ENCODE assay signal across 17 cellular contexts in genomic region chr10:86632951-86633350, GRCh38. TPM values are rescaled to one million over a fixed set of nuclear protein-coding genes. Genes with fewer than 3 reads are reported as not detected.
DNase-seq lines count a peak whose midpoint lies in the region; ATAC-seq, FAIRE-seq and TF ChIP-seq lines count a peak whose summit lies in the region.
"Had no signal": no experiment of that assay in that cellular context is flagged by ENCODE, and none has a peak within 500 bp of the region (broad histone marks: within the 10 kb centered on the region; RNA-seq: fewer than 3 reads in every experiment).

No MANE protein-coding gene starts in this region.

- no peak overlapping the region for H2BK15ac ChIP-seq in H1 (ENCODE audit: low read length)

- H2BK120ac ChIP-seq in H1 (replicated peaks; ENCODE audit: low read depth, low read length), result no peak overlapping the region

- POLR2A ChIA-PET in A549 (lab: Yijun Ruan, JAX) (no interaction called here), HEK293 (lab: Yijun Ruan, JAX) (no interaction called here), H1 (lab: Charles Lee; ENCODE audit: partially characterized antibody) (interaction anchor here (0.6 kb wide), 1 partner anchor 9 kb away, joined by 3 read pairs; no protein-coding TSS in a partner anchor)

- TF ChIP-seq CTCF in A549 (IDR thresholded peaks at IDR 0.05), result no peak
- TF ChIP-seq CTCF in HEK293 (tag by site-specific recombination; IDR thresholded peaks at IDR 0.05), result no peak
- no peak for TF ChIP-seq CTCF in H1 (IDR thresholded peaks at IDR 0.05; ENCODE audit: control extremely low read depth in 1 of 3, insufficient read depth in 1 of 3, low read depth in 1 of 3, low read length in 3 of 3)
- TF ChIP-seq CTCF in mucosa of descending colon (IDR thresholded peaks at IDR 0.05), result no peak

- WGBS in A549 (ENCODE audit: missing lambda C conversion rate), result 54% methylated on average over 5 of the region's 5 CpGs
- 70% methylated on average over 5 of the region's 5 CpGs; no CpG with 5 or more reads in 1 of the 2 experiments for WGBS in H1 (ENCODE audit: extremely low coverage in 1 of 2, insufficient coverage in 1 of 2, insufficient read length in 1 of 2, insufficient replicate concordance in 2 of 2, low coverage in 1 of 2, low lambda C conversion rate in 2 of 2, missing lambda C conversion rate in 1 of 2), 2 experiments

- H3K4me3 ChIP-seq in A549 (no peak overlapping the region), HEK293 (ENCODE audit: low read depth, low read length) (no peak overlapping the region), H1 (ENCODE audit: extremely low read depth in 1 of 4, insufficient read depth in 2 of 4, low read depth in 3 of 4, low read length in 4 of 4) (no peak overlapping the region), mucosa of descending colon (no peak overlapping the region)
- H3K4me3 ChIP-seq: SK-N-MC had no signal

- no peak overlapping the region for H3K4ac ChIP-seq in H1 (replicated peaks; ENCODE audit: insufficient read length, low read depth, low read length)

- no peaks in the 10 kb centered on the region for H3K9me3 ChIP-seq in A549
- H3K9me3 ChIP-seq in HEK293 (ENCODE audit: control insufficient read depth, insufficient read depth, low read depth, low read length), result no peaks in the 10 kb centered on the region
- no peaks in the 10 kb centered on the region for H3K9me3 ChIP-seq in H1 (ENCODE audit: insufficient read depth in 2 of 2, low read depth in 1 of 2, low read length in 1 of 2)
- no peaks in the 10 kb centered on the region for H3K9me3 ChIP-seq in mucosa of descending colon
- H3K9me3 ChIP-seq: Peyer's patch had no signal

- no peak overlapping the region for H2AK5ac ChIP-seq in H1 (ENCODE audit: low read depth, low read length)

- H2BK12ac ChIP-seq in H1 (ENCODE audit: low read depth, low read length), result no peak overlapping the region

- 0 out of 3 replicates have a peak, but pooled peaks cover 4% of the 10 kb centered on the region for H3K4me1 ChIP-seq in A549
- H3K4me1 ChIP-seq in HEK293 (ENCODE audit: control insufficient read depth, insufficient read depth, low read length), result no peaks in the 10 kb centered on the region
- H3K4me1 ChIP-seq in H1 (replicated peaks in 1 of 4; ENCODE audit: control insufficient read depth in 3 of 4, insufficient read depth in 4 of 4, low read length in 3 of 4), result peaks cover 0 to 9% (median 3%) of the 10 kb centered on the region in 4 experiments; a peak in 5 of 7 replicates
- H3K4me1 ChIP-seq in mucosa of descending colon (ENCODE audit: low read depth), result peaks cover 4% of the 10 kb centered on the region

- no peak overlapping the region for H3K27ac ChIP-seq in A549
- no peak overlapping the region for H3K27ac ChIP-seq in HEK293 (ENCODE audit: extremely low read depth, low read depth, low read length)
- no peak overlapping the region for H3K27ac ChIP-seq in H1 (ENCODE audit: low read depth, low read length)
- H3K27ac ChIP-seq: KMS-11, Peyer's patch, SK-N-MC had no signal

- H3K14ac ChIP-seq in H1 (ENCODE audit: insufficient read length), result no peak overlapping the region

- no peak for TF ChIP-seq EP300 in A549 (IDR thresholded peaks at IDR 0.05)
- TF ChIP-seq EP300 in H1 (IDR thresholded peaks at IDR 0.05; ENCODE audit: borderline replicate concordance in 1 of 2, low read depth in 2 of 2, low read length in 2 of 2), result no peak

- H4K5ac ChIP-seq in H1 (ENCODE audit: insufficient read length, low read depth, low read length), result no peak overlapping the region

- peaks cover 2% of the 10 kb centered on the region; the same call in 1 of the 2 replicates for H3K23me2 ChIP-seq in H1 (ENCODE audit: low read depth, low read length)

- no peak overlapping the region for H2BK20ac ChIP-seq in H1 (ENCODE audit: low read length)

- CTCF ChIA-PET in A549 (lab: Yijun Ruan, JAX), result interaction anchor here (1.3 to 3.3 kb wide), 3 partner anchors 12 to 233 kb away, joined by 4 to 10 read pairs (median 4); no protein-coding TSS in a partner anchor
- CTCF ChIA-PET in HEK293 (lab: Yijun Ruan, JAX), result no interaction called here
- CTCF ChIA-PET in H1 (lab: Charles Lee; ENCODE audit: partially characterized antibody), result interaction anchor here (0.7 to 8.0 kb wide), 21 partner anchors 11 to 362 kb away, joined by 3 to 57 read pairs (median 4); partner anchors contain the start of gene LDB3

- no peak overlapping the region for H4K8ac ChIP-seq in H1 (ENCODE audit: extremely low read depth, insufficient read depth, low read length)

- no peak for TF ChIP-seq RAD21 in A549 (conservative IDR thresholded peaks at IDR 0.05 in 1 of 2, IDR thresholded peaks at IDR 0.05 in 1 of 2)
- TF ChIP-seq RAD21 in H1 (IDR thresholded peaks at IDR 0.05 in 1 of 2, conservative IDR thresholded peaks at IDR 0.05 in 1 of 2; ENCODE audit: low read depth in 2 of 2, low read length in 2 of 2), result no peak

- H3K4me2 ChIP-seq in A549, result no peak overlapping the region
- peak overlapping the region in 1 of 2 experiments; percentile 81; a peak in 1 of 4 replicates for H3K4me2 ChIP-seq in H1 (ENCODE audit: insufficient read depth in 1 of 2, low read depth in 2 of 2, low read length in 2 of 2)
- H3K4me2 ChIP-seq: KMS-11 had no signal

- H2BK5ac ChIP-seq in H1 (ENCODE audit: low read depth, low read length), result no peak overlapping the region

- intact Hi-C loops in mucosa of descending colon (cut with DNase I, micrococcal nuclease), result no loop called here

- H3K36me3 ChIP-seq in HEK293 (ENCODE audit: control insufficient read depth in 2 of 2, insufficient read depth in 1 of 2, low read length in 2 of 2), result no peaks in the 10 kb centered on the region
- no peaks in the 10 kb centered on the region for H3K36me3 ChIP-seq in H1 (ENCODE audit: control insufficient read depth in 2 of 4, insufficient read depth in 4 of 4, low read length in 3 of 4)
- no peaks in the 10 kb centered on the region for H3K36me3 ChIP-seq in mucosa of descending colon (ENCODE audit: low read depth)
- H3K36me3 ChIP-seq: Peyer's patch had no signal

- H3K56ac ChIP-seq in H1 (replicated peaks; ENCODE audit: insufficient read length, low read depth, low read length), result no peak overlapping the region

- no peak for FAIRE-seq in A549 (lab: Jason Lieb, UNC)
- no peak for FAIRE-seq in H1 (lab: Jason Lieb, UNC)

- no peak overlapping the region for H3K23ac ChIP-seq in H1 (ENCODE audit: insufficient read length)

- H3K18ac ChIP-seq in H1 (ENCODE audit: extremely low read depth, low read length), result no peak overlapping the region

- no peaks in the 10 kb centered on the region for H3K79me1 ChIP-seq in H1 (ENCODE audit: low read depth, low read length)

- ATAC-seq in A549 (peak; percentile 54 to 76; a peak in 4 of 6 replicates), mucosa of descending colon (peak; percentile 7), GM21390 (IDR thresholded peaks at IDR 0.05; ENCODE audit: unreplicated experiment) (no peak)

- no peak overlapping the region for H3K9ac ChIP-seq in H1 (replicated peaks in 1 of 4; ENCODE audit: extremely low read depth in 1 of 4, low read depth in 3 of 4, low read length in 3 of 4)
- H3K9ac ChIP-seq: KMS-11 had no signal

- H4K91ac ChIP-seq in H1 (replicated peaks; ENCODE audit: insufficient read length, low read length), result no peak overlapping the region

- no peaks in the 10 kb centered on the region for H4K20me1 ChIP-seq in H1 (replicated peaks in 1 of 2; ENCODE audit: control insufficient read depth in 1 of 2, insufficient read depth in 2 of 2, low read length in 2 of 2)

- DNase-seq in A549 (ENCODE audit: low read depth in 1 of 2, low spot score in 1 of 2) (no peak), H1 (ENCODE audit: low read depth in 1 of 2, low spot score in 2 of 2) (no peak), mucosa of descending colon (no peak), GM19240 (ENCODE audit: insufficient read length, low spot score) (no peak), amygdala (lab: John Stamatoyannopoulos, UW) (no peak), T-helper 1 cell (no peak)
- DNase-seq: COR-L47, GOT3, HFFc6, NCI-H2081 treated with DMSO at 0.1 percent for 48 hours, NCI-H226, NCI-H524 treated with DMSO at 0.1 percent for 48 hours, Peyer's patch had no signal

- no peaks in the 10 kb centered on the region for H3K79me2 ChIP-seq in H1 (ENCODE audit: control insufficient read depth in 1 of 2, insufficient read depth in 2 of 2, low read length in 2 of 2)

- peaks cover 0 to 23% (median 12%) of the 10 kb centered on the region in 4 experiments; a peak in 5 of 7 replicates for H3K27me3 ChIP-seq in H1 (replicated peaks in 1 of 4; ENCODE audit: control insufficient read depth in 3 of 4, extremely low read depth in 1 of 4, insufficient read depth in 3 of 4, low read length in 3 of 4)
- H3K27me3 ChIP-seq: Peyer's patch had no signal

- H2AFZ ChIP-seq in H1 (ENCODE audit: low read length), result peak overlapping the region; percentile 52; the same call in 1 of the 2 replicates

- TF ChIP-seq POLR2A in A549 (IDR thresholded peaks at IDR 0.05; ENCODE audit: low read length) (no peak), H1 (IDR thresholded peaks at IDR 0.05; ENCODE audit: control extremely low read depth in 1 of 2, low read depth in 2 of 2, low read length in 2 of 2) (no peak)

RNA-seq across cellular contexts. Expression of gene OPN4, which starts 21.4 kb away (rescaled TPM):
- polyA plus RNA-seq in A549 (2011; rRNA removed) (not detected in 2 replicates), A549 (2017; fragmentation: RNase III; extraction: RNeasy Plus Mini Kit Qiagen cat#74134 plus additional on column Dnase treatment) (not detected in 3 replicates), H1 (2011; rRNA removed) (not detected in 2 replicates)
- polyA plus RNA-seq in A549 (2012; cell fraction: cytosol; rRNA removed), result not detected in 2 replicates
- not detected in 2 replicates for polyA plus RNA-seq in A549 (2012; cell fraction: nucleus; rRNA removed)
- polyA minus RNA-seq in A549 (2011; rRNA and poly(A)+ RNA removed), result not detected in 2 replicates
- total RNA-seq in H1 (2021; fragmentation: NEBNext Ultra II Directional; extraction: Animal tissue kit (Norgen Biotek cat#: 25700)), result not detected in 2 replicates
- not detected for polyA plus RNA-seq in H1 (2011; cell fraction: cytosol; rRNA removed)
- not detected for polyA plus RNA-seq in H1 (2011; cell fraction: nucleus; rRNA removed)
- polyA plus RNA-seq in H1 (2012, experiment 1 of 2), result not detected in 4 replicates
- polyA plus RNA-seq in H1 (2012, experiment 2 of 2), result not detected
- not detected for polyA plus RNA-seq in H1 (2013, experiment 1 of 2)
- polyA plus RNA-seq in H1 (2013, experiment 2 of 2), result not detected
- not detected in 2 replicates for polyA minus RNA-seq in H1 (2011; rRNA and poly(A)+ RNA removed)
- polyA minus RNA-seq in H1 (2011; cell fraction: cytosol; rRNA and poly(A)+ RNA removed), result not detected
- polyA minus RNA-seq in H1 (2011; cell fraction: nucleus; rRNA and poly(A)+ RNA removed), result not detected
- under 1 TPM in 1 of 3 donors, not detected in 2; 0.20 TPM for total RNA-seq in mucosa of descending colon
- total RNA-seq: HFFc6, Peyer's patch had no signal

RNA-seq across cellular contexts. Expression of gene LDB3, which starts 35.4 kb away (rescaled TPM):
- polyA plus RNA-seq in A549 (2011; rRNA removed), result 0.08 and 0.13 TPM in 2 replicates
- polyA plus RNA-seq in A549 (2012; cell fraction: cytosol; rRNA removed), result 0.01 and 0.16 TPM in 2 replicates
- 0.10 and 0.16 TPM in 2 replicates for polyA plus RNA-seq in A549 (2012; cell fraction: nucleus; rRNA removed)
- 0.08 to 0.15 TPM (median 0.13 TPM) in 3 replicates for polyA plus RNA-seq in A549 (2017; fragmentation: RNase III; extraction: RNeasy Plus Mini Kit Qiagen cat#74134 plus additional on column Dnase treatment)
- 0.15 TPM in 1 of 2 replicates, not detected in the other for polyA minus RNA-seq in A549 (2011; rRNA and poly(A)+ RNA removed)
- 0.40 and 0.43 TPM in 2 replicates for total RNA-seq in H1 (2021; fragmentation: NEBNext Ultra II Directional; extraction: Animal tissue kit (Norgen Biotek cat#: 25700))
- polyA plus RNA-seq in H1 (2011; rRNA removed), result 0.17 and 0.20 TPM in 2 replicates
- polyA plus RNA-seq in H1 (2011; cell fraction: cytosol; rRNA removed), result 0.28 TPM
- 0.20 TPM for polyA plus RNA-seq in H1 (2011; cell fraction: nucleus; rRNA removed)
- polyA plus RNA-seq in H1 (2012, experiment 1 of 2), result 0.35 to 0.62 TPM (median 0.59 TPM) in 4 replicates
- polyA plus RNA-seq in H1 (2012, experiment 2 of 2), result 0.17 TPM
- polyA plus RNA-seq in H1 (2013, experiment 1 of 2), result 0.55 TPM
- polyA plus RNA-seq in H1 (2013, experiment 2 of 2), result 0.74 TPM
- polyA minus RNA-seq in H1 (2011; rRNA and poly(A)+ RNA removed), result 0.49 and 1.2 TPM in 2 replicates
- 0.29 TPM for polyA minus RNA-seq in H1 (2011; cell fraction: cytosol; rRNA and poly(A)+ RNA removed)
- 1.1 TPM for polyA minus RNA-seq in H1 (2011; cell fraction: nucleus; rRNA and poly(A)+ RNA removed)
- total RNA-seq in mucosa of descending colon, result 10 to 100 TPM in 1 of 3 donors, 1 to 10 TPM in 1, under 1 TPM in 1; 0.96 to 22.7 (median 3.2) TPM
